Comparison of ENCODE assay signal across 20 cellular contexts in genomic region chr17:27608330-27609230, GRCh38. TPM values are rescaled to one million over a fixed set of nuclear protein-coding genes. Genes with fewer than 3 reads are reported as not detected.
DNase-seq lines count a peak whose midpoint lies in the region; ATAC-seq lines count a peak whose summit lies in the region.
"Had no signal": no experiment of that assay in that cellular context is flagged by ENCODE, and none has a peak within 500 bp of the region (broad histone marks: within the 10 kb centered on the region; RNA-seq: fewer than 3 reads in every experiment).

No MANE protein-coding gene starts in this region.

- H2AFZ ChIP-seq in GM23248 = no peak overlapping the region

- WGBS in GM23248 (ENCODE audit: low coverage in 1 of 2, low lambda C conversion rate in 2 of 2, missing lambda C conversion rate in 2 of 2), 2 experiments = 94 to 96% methylated on average over 11 of the region's 11 CpGs

- H4K20me1 ChIP-seq in GM23248 (ENCODE audit: insufficient read depth) = no peaks in the 10 kb centered on the region

- H3K4me3 ChIP-seq in GM23248 = no peak overlapping the region
- no peak overlapping the region for H3K4me3 ChIP-seq in MG63
- H3K4me3 ChIP-seq: dorsolateral prefrontal cortex, gastrocnemius medialis, right lobe of liver, transverse colon had no signal

- no peaks in the 10 kb centered on the region for H3K79me2 ChIP-seq in GM23248 (ENCODE audit: insufficient read depth)

- H3K4me1 Mint-ChIP-seq in activated T-cell treated with anti-CD3 and anti-CD28 coated beads, Interleukin-2, amount 50 U/mL, for 24 hours (ENCODE audit: low read depth) = peaks cover 24% of the 10 kb centered on the region
- H3K4me1 Mint-ChIP-seq in activated T-helper 17 cell treated with anti-CD3 and anti-CD28 coated beads, Interleukin-2, amount 50 U/mL, for 72 hours = peaks cover 9% of the 10 kb centered on the region
- H3K4me1 Mint-ChIP-seq: memory B cell, naive B cell, T-cell had no signal

- no peak overlapping the region for H3K4me2 ChIP-seq in GM23248 (ENCODE audit: unreplicated experiment)

- no peak for DNase-seq in activated T-cell treated with anti-CD3 and anti-CD28 coated beads, Interleukin-2, amount 50 U/mL, for 24 hours
- DNase-seq in activated T-cell treated with anti-CD3 and anti-CD28 coated beads for 4 hours (no peak), GM23248 (peak; percentile 16), renal cortical epithelial cell (ENCODE audit: low read depth) (peak; percentile 38), NCI-H1930 (lab: John Stamatoyannopoulos, UW) (no peak), cortex of kidney (lab: John Stamatoyannopoulos, UW) (no peak), MG63 (no peak)
- DNase-seq: activated CD8-positive, alpha-beta memory T cell treated with anti-CD3 and anti-CD28 coated beads, Interleukin-2, amount 50 U/mL, for 4 hours; gastrocnemius medialis; naive B cell; NCI-H2107; NCI-H510A; stimulated activated naive CD4-positive, alpha-beta T cell treated with Interleukin-2 at 50 U/mL for 16 hours had no signal

- H3K36me3 ChIP-seq in GM23248 (ENCODE audit: low read depth) (no peaks in the 10 kb centered on the region), MG63 (no peaks in the 10 kb centered on the region)

- H3K9me3 ChIP-seq in GM23248 (ENCODE audit: low read depth) (no peaks in the 10 kb centered on the region), MG63 (no peaks in the 10 kb centered on the region)
- H3K9me3 ChIP-seq: gastrocnemius medialis, right lobe of liver, transverse colon had no signal

- ATAC-seq in activated T-helper 17 cell treated with anti-CD3 and anti-CD28 coated beads, Interleukin-2, amount 50 U/mL, for 72 hours (replicated peaks) = peak; percentile 78
- ATAC-seq: T-cell had no signal

- H3K9me2 ChIP-seq in GM23248 (ENCODE audit: insufficient read depth) = no peaks in the 10 kb centered on the region

- no peaks in the 10 kb centered on the region for H3K9me3 Mint-ChIP-seq in activated T-cell treated with anti-CD3 and anti-CD28 coated beads, Interleukin-2, amount 50 U/mL, for 24 hours
- no peaks in the 10 kb centered on the region for H3K9me3 Mint-ChIP-seq in activated T-helper 17 cell treated with anti-CD3 and anti-CD28 coated beads, Interleukin-2, amount 50 U/mL, for 72 hours
- H3K9me3 Mint-ChIP-seq: memory B cell, naive B cell, T-cell had no signal

- no peaks in the 10 kb centered on the region for H3K27me3 Mint-ChIP-seq in activated T-cell treated with anti-CD3 and anti-CD28 coated beads, Interleukin-2, amount 50 U/mL, for 24 hours
- no peaks in the 10 kb centered on the region for H3K27me3 Mint-ChIP-seq in activated T-helper 17 cell treated with anti-CD3 and anti-CD28 coated beads, Interleukin-2, amount 50 U/mL, for 72 hours
- H3K27me3 Mint-ChIP-seq: memory B cell, naive B cell, T-cell had no signal

- no peak overlapping the region for H3K9ac ChIP-seq in GM23248

- no peaks in the 10 kb centered on the region for H3F3A ChIP-seq in GM23248 (ENCODE audit: insufficient read depth)

- H3K27ac Mint-ChIP-seq in activated T-cell treated with anti-CD3 and anti-CD28 coated beads, Interleukin-2, amount 50 U/mL, for 24 hours = peak overlapping the region; percentile 56
- peak overlapping the region; percentile 75 for H3K27ac Mint-ChIP-seq in activated T-helper 17 cell treated with anti-CD3 and anti-CD28 coated beads, Interleukin-2, amount 50 U/mL, for 72 hours
- H3K27ac Mint-ChIP-seq: memory B cell, T-cell had no signal

- H3K27me3 ChIP-seq in GM23248 (replicated peaks; ENCODE audit: insufficient read depth) (no peaks in the 10 kb centered on the region), MG63 (no peaks in the 10 kb centered on the region)
- H3K27me3 ChIP-seq: dorsolateral prefrontal cortex, gastrocnemius medialis, right lobe of liver, transverse colon had no signal

- H3K4me1 ChIP-seq in GM23248 (ENCODE audit: insufficient read depth) = no peaks in the 10 kb centered on the region
- H3K4me1 ChIP-seq: gastrocnemius medialis, right lobe of liver had no signal

- H3K27ac ChIP-seq in GM23248 = no peak overlapping the region
- H3K27ac ChIP-seq: gastrocnemius medialis, right lobe of liver, transverse colon, VCaP had no signal

- no peak overlapping the region for H3K4me3 Mint-ChIP-seq in activated T-cell treated with anti-CD3 and anti-CD28 coated beads, Interleukin-2, amount 50 U/mL, for 24 hours
- no peak overlapping the region for H3K4me3 Mint-ChIP-seq in activated T-helper 17 cell treated with anti-CD3 and anti-CD28 coated beads, Interleukin-2, amount 50 U/mL, for 72 hours
- H3K4me3 Mint-ChIP-seq: memory B cell, naive B cell, T-cell had no signal

- H3K36me3 Mint-ChIP-seq in activated T-cell treated with anti-CD3 and anti-CD28 coated beads, Interleukin-2, amount 50 U/mL, for 24 hours (ENCODE audit: low read depth) = peaks cover 94% of the 10 kb centered on the region
- H3K36me3 Mint-ChIP-seq in activated T-helper 17 cell treated with anti-CD3 and anti-CD28 coated beads, Interleukin-2, amount 50 U/mL, for 72 hours (ENCODE audit: low read depth) = peaks cover 91% of the 10 kb centered on the region

- in situ Hi-C loops in GM23248 (cut with MboI) = loop anchor here (10.0 kb wide), 2 partner anchors 274 to 374 kb away; no protein-coding TSS in a partner anchor

RNA-seq across cellular contexts. Expression of gene LGALS9, which starts 22.4 kb away (rescaled TPM):
- 1.3 and 3.2 TPM in 2 replicates for total RNA-seq in GM23248 (2014; rRNA removed; shearing (Covaris generic))
- 1.8 and 4.1 TPM in 2 replicates for polyA plus RNA-seq in GM23248 (2016; fragmentation: Nextera tagmentation; extraction: Ambion mirVana)
- total RNA-seq in activated T-helper 17 cell treated with anti-CD3 and anti-CD28 coated beads, Interleukin-2, amount 50 U/mL, for 72 hours = 10 to 100 TPM; 29.7 to 36.8 TPM
- 2.3 and 6.1 TPM in 2 replicates for total RNA-seq in renal cortical epithelial cell
- 1.2 and 1.8 TPM in 2 replicates for total RNA-seq in MG63 (2014; rRNA removed; shearing (Covaris generic); ENCODE audit: low replicate concordance)

Comparison
In these comparisons a context has a peak if more than half of its experiments do, and no peak if none do; other contexts are left out.
1. DNase-seq: peak in GM23248 (single experiment) and renal cortical epithelial cell (single experiment); none in activated T-cell treated with anti-CD3 and anti-CD28 coated beads, Interleukin-2, amount 50 U/mL, for 24 hours (single experiment), activated T-cell treated with anti-CD3 and anti-CD28 coated beads for 4 hours (single experiment), NCI-H1930 (0 of 2), cortex of kidney (single experiment) and MG63 (single experiment).